Comparison of ENCODE assay signal across 21 cellular contexts in genomic region chr18:408367-408766, GRCh38.
"Had no signal": no experiment of that assay in that cellular context is flagged by ENCODE, and none has a peak within 500 bp of the region (broad histone marks: within the 10 kb centered on the region; RNA-seq: fewer than 3 reads in every experiment).

No MANE protein-coding gene starts in this region.

- H3K4me3 Mint-ChIP-seq: central memory CD8-positive, alpha-beta T cell; memory B cell; natural killer cell treated with Interleukin-12 subunit alpha and Interleukin-12 subunit beta and Interleukin-15 and Interleukin-18, amount 100 ng/mL, for 72 hours; neural progenitor cell had no signal

- H2AFZ ChIP-seq: neural progenitor cell had no signal

- H3K4me1 Mint-ChIP-seq: central memory CD8-positive, alpha-beta T cell; memory B cell had no signal

- H3K9ac ChIP-seq: neural progenitor cell had no signal

- H3K27me3 ChIP-seq: gastrocnemius medialis, neural progenitor cell, stomach, transverse colon had no signal

- ATAC-seq: esophagus mucosa; gastrocnemius medialis; heart right ventricle; left lobe of liver; lower lobe of right lung; natural killer cell treated with Interleukin-12 subunit alpha and Interleukin-12 subunit beta and Interleukin-15 and Interleukin-18, amount 100 ng/mL, for 72 hours had no signal

- H3K36me3 Mint-ChIP-seq: memory B cell; natural killer cell treated with Interleukin-12 subunit alpha and Interleukin-12 subunit beta and Interleukin-15 and Interleukin-18, amount 100 ng/mL, for 72 hours had no signal

- H3K4me2 ChIP-seq: neural progenitor cell had no signal

- H3K27ac Mint-ChIP-seq: memory B cell; natural killer cell treated with Interleukin-12 subunit alpha and Interleukin-12 subunit beta and Interleukin-15 and Interleukin-18, amount 100 ng/mL, for 72 hours; neural progenitor cell had no signal

- DNase-seq: effector memory CD4-positive, alpha-beta T cell; gastrocnemius medialis; heart right ventricle; hypothalamus; islet precursor cell; lower lobe of right lung; midbrain; nucleus accumbens; stimulated activated CD4-positive, alpha-beta T cell treated with anti-CD3 and anti-CD28 coated beads, Interleukin-2, amount 100 ng/mL, for 24 hours; stimulated activated naive CD4-positive, alpha-beta T cell; stomach; substantia nigra; transverse colon had no signal

- H3K27ac ChIP-seq: gastrocnemius medialis, heart right ventricle, lower lobe of right lung, neural progenitor cell, skin epidermis, stomach, thoracic aorta, transverse colon had no signal

- H3K4me3 ChIP-seq: gastrocnemius medialis, heart right ventricle, lower lobe of right lung, neural progenitor cell, skin epidermis, stomach, thoracic aorta, transverse colon had no signal

- H3K36me3 ChIP-seq: gastrocnemius medialis, heart right ventricle, lower lobe of right lung, neural progenitor cell, stomach, thoracic aorta, transverse colon had no signal

- H3K4me1 ChIP-seq: gastrocnemius medialis, neural progenitor cell, transverse colon had no signal

- H3K9me3 ChIP-seq: gastrocnemius medialis, transverse colon had no signal
